8 cellular contexts compared by ENCODE assay signal in the genomic region with DNA sequence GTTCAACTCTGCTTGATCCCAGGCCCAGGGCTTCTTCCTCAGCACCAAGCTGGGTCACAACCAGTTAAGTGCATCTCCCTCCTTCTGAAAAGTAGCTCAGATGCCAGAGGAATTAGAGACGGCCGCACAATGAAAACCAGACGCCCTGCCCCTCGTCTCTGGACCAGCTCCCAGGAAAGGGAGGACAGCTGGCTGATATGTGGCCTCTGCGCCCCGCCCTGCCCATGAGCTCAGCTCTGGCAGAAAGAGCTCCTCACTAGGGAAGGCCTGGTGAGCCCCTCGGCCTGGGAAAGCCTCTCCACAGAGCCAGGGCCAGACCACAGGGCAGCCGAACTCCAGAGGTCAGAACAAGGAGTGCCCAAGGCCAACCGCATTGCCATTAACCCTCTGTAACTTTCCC. TPM values are rescaled to one million over a fixed set of nuclear protein-coding genes. Genes with fewer than 3 reads are reported as not detected.
A peak's percentile ranks its signal among the peaks of the same experiment; 100 is the strongest.
DNase-seq lines count a peak whose midpoint lies in the region; ATAC-seq and TF ChIP-seq lines count a peak whose summit lies in the region.

No MANE protein-coding gene starts in this region.

- no peaks in the 10 kb centered on the region for H3K36me3 ChIP-seq in ascending aorta

- peak overlapping the region; percentile 87 for H3K27ac ChIP-seq in ascending aorta

- DNase-seq in Daoy (ENCODE audit: low read depth) (peak; percentile 60), ascending aorta (ENCODE audit: low spot score in 2 of 2) (peak; percentile 49 to 92), hepatic stellate cell (ENCODE audit: low spot score) (peak; percentile 97), sciatic nerve (ENCODE audit: low spot score) (peak; percentile 87), SW480 (ENCODE audit: low spot score) (no peak), iPS-NIHi7 (ENCODE audit: extremely low spot score) (no peak)
- no peak for DNase-seq in stimulated activated CD4-positive, alpha-beta T cell treated with anti-CD3 and anti-CD28 coated beads, Interleukin-12 subunit alpha, Interleukin-12 subunit beta, amount 100 ng/mL, for 4 hours

- peaks cover 45 to 54% of the 10 kb centered on the region in 2 donors for H3K4me1 ChIP-seq in ascending aorta

- intact Hi-C loops in ascending aorta (cut with DNase I) (loop anchor here (1.0 kb wide), 1 partner anchor 24 kb away; no protein-coding TSS in a partner anchor), sciatic nerve (cut with DNase I) (no loop called here)

- no peaks in the 10 kb centered on the region for H3K27me3 ChIP-seq in ascending aorta

- no peak for TF ChIP-seq CTCF in ascending aorta (IDR thresholded peaks at IDR 0.05)

- ATAC-seq in sciatic nerve (peak; percentile 70), GM19455 (IDR thresholded peaks at IDR 0.05; ENCODE audit: unreplicated experiment) (no peak)

- H3K4me3 ChIP-seq in ascending aorta: peak overlapping the region in 1 of 2 donors; percentile 31

- no peaks in the 10 kb centered on the region for H3K9me3 ChIP-seq in ascending aorta

RNA-seq across cellular contexts. Expression of gene SCGB1A1, which starts 18.1 kb away (rescaled TPM):
- total RNA-seq in Daoy (2014; rRNA removed; shearing (Covaris generic)): not detected in 2 replicates
- total RNA-seq in ascending aorta: not detected
- total RNA-seq in sciatic nerve: 3.5 TPM

Comparison
In these comparisons a context has a peak if more than half of its experiments do, and no peak if none do; other contexts are left out.
1. DNase-seq: peak in Daoy (single experiment), ascending aorta (2 of 2), hepatic stellate cell (single experiment) and sciatic nerve (single experiment); none in SW480 (single experiment), iPS-NIHi7 (single experiment) and stimulated activated CD4-positive, alpha-beta T cell treated with anti-CD3 and anti-CD28 coated beads, Interleukin-12 subunit alpha, Interleukin-12 subunit beta, amount 100 ng/mL, for 4 hours (single experiment).